8 cellular contexts compared by ENCODE assay signal in genomic region chr14:100214768-100215079, GRCh38. TPM values are rescaled to one million over a fixed set of nuclear protein-coding genes. Genes with fewer than 3 reads are reported as not detected.
DNase-seq lines count a peak whose midpoint lies in the region; ATAC-seq and TF ChIP-seq lines count a peak whose summit lies in the region.

No MANE protein-coding gene starts in this region.

- H3K36me3 ChIP-seq in muscle layer of duodenum (ENCODE audit: control insufficient read depth in 1 of 2, insufficient read depth in 2 of 2, low read length in 2 of 2): no peaks in the 10 kb centered on the region

- no peaks in the 10 kb centered on the region for H3K27me3 Mint-ChIP-seq in brain

- H3K9me3 ChIP-seq in AG04450 (ENCODE audit: control insufficient read depth, insufficient read depth, low read length) (no peaks in the 10 kb centered on the region), muscle layer of duodenum (ENCODE audit: control insufficient read depth in 1 of 2, low read length in 2 of 2) (no peaks in the 10 kb centered on the region)

- peak overlapping the region; percentile 66 to 96 (median 89) for H3K27ac Mint-ChIP-seq in brain

- peak overlapping the region; percentile 73 to 84 (median 79) for H3K4me3 Mint-ChIP-seq in brain

- H3K36me3 Mint-ChIP-seq in brain: no peaks in the 10 kb centered on the region

- TF ChIP-seq CTCF in AG04450 (IDR thresholded peaks at IDR 0.05; ENCODE audit: low read depth, low read length) (no peak), brain (conservative IDR thresholded peaks at IDR 0.05) (no peak), foreskin keratinocyte (conservative IDR thresholded peaks at IDR 0.05) (no peak)

- no peaks in the 10 kb centered on the region for H3K9me3 Mint-ChIP-seq in brain

- ATAC-seq in HG02610 (IDR thresholded peaks at IDR 0.05; ENCODE audit: unreplicated experiment): peak; percentile 2
- ATAC-seq in foreskin keratinocyte: no peak

- H3K27ac ChIP-seq in AG04450 (ENCODE audit: low read depth, low read length) (no peak overlapping the region), muscle layer of duodenum (ENCODE audit: low read length) (peak overlapping the region; percentile 64), foreskin keratinocyte (no peak overlapping the region)

- H3K4me1 Mint-ChIP-seq in brain: peaks cover 25% of the 10 kb centered on the region

- DNase-seq in AG04450 (ENCODE audit: low read depth, low spot score): no peak
- no peak for DNase-seq in foreskin keratinocyte
- no peak for DNase-seq in NCI-H345 treated with DMSO at 0.1 percent for 48 hours (lab: John Stamatoyannopoulos, UW; ENCODE audit: unreplicated experiment)
- no peak for DNase-seq in SK-N-DZ (ENCODE audit: low spot score)
- no peak for DNase-seq in DMS153 treated with DMSO at 0.1 percent for 48 hours (lab: John Stamatoyannopoulos, UW; ENCODE audit: unreplicated experiment)

- H3K4me3 ChIP-seq in AG04450 (ENCODE audit: low read depth, low read length): peak overlapping the region; percentile 71
- peak overlapping the region; percentile 46 to 71 for H3K4me3 ChIP-seq in muscle layer of duodenum (ENCODE audit: low read depth in 1 of 2, low read length in 2 of 2)

- POLR2A ChIA-PET in AG04450 (lab: Yijun Ruan, JAX): interaction anchor here (1.3 kb wide), 1 partner anchor 23 kb away, joined by 4 read pairs; no protein-coding TSS in a partner anchor

- no peaks in the 10 kb centered on the region for H3K27me3 ChIP-seq in AG04450 (ENCODE audit: control insufficient read depth, insufficient read depth, low read length)
- H3K27me3 ChIP-seq in muscle layer of duodenum (ENCODE audit: low read depth, low read length): no peaks in the 10 kb centered on the region
- H3K27me3 ChIP-seq in foreskin keratinocyte: no peaks in the 10 kb centered on the region

- CTCF ChIA-PET in AG04450 (lab: Charles Lee): interaction anchor here (1.0 to 1.1 kb wide), 2 partner anchors 23 to 26 kb away, joined by 3 read pairs; no protein-coding TSS in a partner anchor

- peaks cover 0 to 7% of the 10 kb centered on the region in 2 donors for H3K4me1 ChIP-seq in muscle layer of duodenum (ENCODE audit: control insufficient read depth in 1 of 2, insufficient read depth in 2 of 2, low read length in 2 of 2)
- H3K4me1 ChIP-seq in foreskin keratinocyte: peaks cover 5% of the 10 kb centered on the region

RNA-seq across cellular contexts. Expression of gene YY1, which starts 24.2 kb away (rescaled TPM):
- polyA plus RNA-seq in AG04450 (2011; rRNA removed) (38.0 and 45.6 TPM in 2 replicates), brain (ENCODE audit: insufficient read depth, low read depth, low replicate concordance) (43.9 TPM), foreskin keratinocyte (38.3 and 49.4 TPM in 2 replicates)
- polyA minus RNA-seq in AG04450 (2011; rRNA and poly(A)+ RNA removed): 25.5 and 27.2 TPM in 2 replicates
- 51.8 and 52.9 TPM in 2 replicates for total RNA-seq in foreskin keratinocyte
- polyA plus RNA-seq in SK-N-DZ (2014; cell fraction: cytosol; rRNA removed): 25.7 and 28.4 TPM in 2 replicates
- polyA plus RNA-seq in SK-N-DZ (2014; cell fraction: nucleus; rRNA removed): 24.4 and 31.4 TPM in 2 replicates

RNA-seq across cellular contexts. Expression of gene DEGS2, which starts 55.3 kb away (rescaled TPM):
- polyA plus RNA-seq in AG04450 (2011; rRNA removed) (not detected in 2 replicates), brain (ENCODE audit: insufficient read depth, low read depth, low replicate concordance) (3.1 TPM), foreskin keratinocyte (0.04 and 0.14 TPM in 2 replicates)
- polyA minus RNA-seq in AG04450 (2011; rRNA and poly(A)+ RNA removed): not detected in 2 replicates
- total RNA-seq in foreskin keratinocyte: 0.07 TPM in 1 of 2 replicates, not detected in the other
- polyA plus RNA-seq in SK-N-DZ (2014; cell fraction: cytosol; rRNA removed): not detected in 2 replicates
- 0.04 TPM in 1 of 2 replicates, not detected in the other for polyA plus RNA-seq in SK-N-DZ (2014; cell fraction: nucleus; rRNA removed)
